29 cellular contexts compared by ENCODE assay signal in genomic region chr5:166602271-166602670, GRCh38.
"Had no signal": no experiment of that assay in that cellular context is flagged by ENCODE, and none has a peak within 500 bp of the region (broad histone marks: within the 10 kb centered on the region; RNA-seq: fewer than 3 reads in every experiment).

No MANE protein-coding gene starts in this region.

- H3K27me3 Mint-ChIP-seq: activated CD4-positive, alpha-beta memory T cell treated with anti-CD3 and anti-CD28 coated beads, Interleukin-2, amount 10 ng/mL, durations not matched to agents 7 days and 5 days; activated CD4-positive, alpha-beta T cell treated with anti-CD3 and anti-CD28 coated beads, Interleukin-2, amount 10 ng/mL, durations not matched to agents 7 days and 5 days; activated naive CD8-positive, alpha-beta T cell; activated T-cell treated with anti-CD3 and anti-CD28 coated beads, Interleukin-2, amount 50 U/mL, for 24 hours; activated T-helper 17 cell treated with anti-CD3 and anti-CD28 coated beads, Interleukin-2, amount 50 U/mL, for 72 hours; effector memory CD8-positive, alpha-beta T cell had no signal

- H3K36me3 ChIP-seq: esophagus muscularis mucosa had no signal

- ATAC-seq: activated T-helper 17 cell treated with anti-CD3 and anti-CD28 coated beads, Interleukin-2, amount 50 U/mL, for 72 hours; body of pancreas; effector memory CD8-positive, alpha-beta T cell; WTC11 had no signal

- H3K4me1 ChIP-seq: body of pancreas, esophagus muscularis mucosa had no signal

- H3K4me3 Mint-ChIP-seq: activated CD4-positive, alpha-beta memory T cell treated with anti-CD3 and anti-CD28 coated beads, Interleukin-2, amount 10 ng/mL, durations not matched to agents 7 days and 5 days; activated CD4-positive, alpha-beta T cell treated with anti-CD3 and anti-CD28 coated beads, Interleukin-2, amount 10 ng/mL, durations not matched to agents 7 days and 5 days; activated naive CD8-positive, alpha-beta T cell; activated T-cell treated with anti-CD3 and anti-CD28 coated beads, Interleukin-2, amount 50 U/mL, for 24 hours; activated T-helper 17 cell treated with anti-CD3 and anti-CD28 coated beads, Interleukin-2, amount 50 U/mL, for 72 hours; effector memory CD8-positive, alpha-beta T cell; WTC11 had no signal

- H3K27me3 ChIP-seq: body of pancreas, esophagus muscularis mucosa had no signal

- H3K27ac Mint-ChIP-seq: activated CD4-positive, alpha-beta memory T cell treated with anti-CD3 and anti-CD28 coated beads, Interleukin-2, amount 10 ng/mL, durations not matched to agents 7 days and 5 days; activated CD4-positive, alpha-beta T cell treated with anti-CD3 and anti-CD28 coated beads, Interleukin-2, amount 10 ng/mL, durations not matched to agents 7 days and 5 days; activated naive CD8-positive, alpha-beta T cell; activated T-cell treated with anti-CD3 and anti-CD28 coated beads, Interleukin-2, amount 50 U/mL, for 24 hours; activated T-helper 17 cell treated with anti-CD3 and anti-CD28 coated beads, Interleukin-2, amount 50 U/mL, for 72 hours; effector memory CD8-positive, alpha-beta T cell; WTC11 had no signal

- H3K27ac ChIP-seq: body of pancreas, esophagus muscularis mucosa, VCaP had no signal

- H3K4me1 Mint-ChIP-seq: activated CD4-positive, alpha-beta memory T cell treated with anti-CD3 and anti-CD28 coated beads, Interleukin-2, amount 10 ng/mL, durations not matched to agents 7 days and 5 days; activated CD4-positive, alpha-beta T cell treated with anti-CD3 and anti-CD28 coated beads, Interleukin-2, amount 10 ng/mL, durations not matched to agents 7 days and 5 days; activated T-helper 17 cell treated with anti-CD3 and anti-CD28 coated beads, Interleukin-2, amount 50 U/mL, for 72 hours had no signal

- H3K9me3 ChIP-seq: body of pancreas, esophagus muscularis mucosa had no signal

- DNase-seq: activated CD4-positive, alpha-beta memory T cell treated with anti-CD3 and anti-CD28 coated beads, Interleukin-2, amount 10 ng/mL, durations not matched to agents 7 days and 5 days; activated CD4-positive, alpha-beta T cell treated with anti-CD3 and anti-CD28 coated beads for 1 hour; activated CD4-positive, alpha-beta T cell treated with anti-CD3 and anti-CD28 coated beads for 4 hours; activated CD4-positive, alpha-beta T cell treated with anti-CD3 and anti-CD28 coated beads, Interleukin-2, amount 10 ng/mL, durations not matched to agents 7 days and 5 days; activated CD4-positive, alpha-beta T cell treated with anti-CD3 and anti-CD28 coated beads, Interleukin-2, amount 50 U/mL, for 4 hours; activated CD8-positive, alpha-beta memory T cell treated with anti-CD3 and anti-CD28 coated beads, Interleukin-2, amount 50 U/mL, for 48 hours; activated effector memory CD4-positive, alpha-beta T cell treated with Interleukin-2 at 50 U/mL for 16 hours; activated gamma-delta T cell treated with Interleukin-2 at 50 U/mL for 16 hours; activated naive CD4-positive, alpha-beta T cell treated with anti-CD3 and anti-CD28 coated beads, Interleukin-2, amount 50 U/mL, for 16 hours; activated naive CD4-positive, alpha-beta T cell treated with Interleukin-2 at 50 U/mL for 16 hours; activated T-cell treated with anti-CD3 and anti-CD28 coated beads for 4 hours; activated T-cell treated with anti-CD3 and anti-CD28 coated beads, Interleukin-2, amount 50 U/mL, for 24 hours; amygdala; aorta; body of pancreas; caudate nucleus; cortex of kidney; dermis blood vessel endothelial cell; effector CD4-positive, alpha-beta T cell; effector memory CD8-positive, alpha-beta T cell; erythroblast; foreskin fibroblast; head of caudate nucleus; T-helper 2 cell had no signal

- H3K4me3 ChIP-seq: body of pancreas, esophagus muscularis mucosa had no signal

- H3K36me3 Mint-ChIP-seq: activated naive CD8-positive, alpha-beta T cell had no signal
